In genomic region chr4:102827674-102828496, GRCh38 we compare ENCODE assay signal across 8 cellular contexts. TPM values are rescaled to one million over a fixed set of nuclear protein-coding genes. Genes with fewer than 3 reads are reported as not detected.
A peak's percentile ranks its signal among the peaks of the same experiment; 100 is the strongest.
DNase-seq lines count a peak whose midpoint lies in the region; ATAC-seq and TF ChIP-seq lines count a peak whose summit lies in the region.

No MANE protein-coding gene starts in this region.

- no peaks in the 10 kb centered on the region for H3K36me3 ChIP-seq in CD8-positive, alpha-beta T cell (ENCODE audit: insufficient read depth, low read length)
- no peaks in the 10 kb centered on the region for H3K36me3 ChIP-seq in right lobe of liver

- no peaks in the 10 kb centered on the region for H3K9me3 ChIP-seq in CD8-positive, alpha-beta T cell (ENCODE audit: low read length)
- no peaks in the 10 kb centered on the region for H3K9me3 ChIP-seq in right lobe of liver

- intact Hi-C loops in CD8-positive, alpha-beta T cell (cut with DNase I, micrococcal nuclease): loop anchor here (1.0 to 5.0 kb wide), 13 partner anchors 9 to 1481 kb away; partner anchors contain the start of genes SLC9B1 (in 2 of the 2), BDH2 (in 1 of the 2), MANBA (in 1 of the 2) and PPP3CA (in 1 of the 2)
- intact Hi-C loops in activated CD4-positive, alpha-beta memory T cell treated with anti-CD3 and anti-CD28 coated beads for 36 hours (cut with micrococcal nuclease): loop anchor here (1.0 to 5.0 kb wide), 15 partner anchors 9 to 1481 kb away; partner anchors contain the start of genes BDH2, CENPE, MANBA and NFKB1
- intact Hi-C loops in right lobe of liver (cut with DNase I): loop anchor here (5.0 kb wide), 2 partner anchors 39 to 49 kb away; partner anchors contain the start of gene CISD2 (in 1 of the 2)

- no peak overlapping the region for H3K27ac Mint-ChIP-seq in CD8-positive, alpha-beta T cell
- H3K27ac Mint-ChIP-seq in activated CD4-positive, alpha-beta memory T cell treated with anti-CD3 and anti-CD28 coated beads for 36 hours: no peak overlapping the region

- H3K27me3 ChIP-seq in CD8-positive, alpha-beta T cell (ENCODE audit: insufficient read depth, low read length): no peaks in the 10 kb centered on the region
- no peaks in the 10 kb centered on the region for H3K27me3 ChIP-seq in right lobe of liver

- peak overlapping the region; percentile 90 for H3K4me3 ChIP-seq in CD8-positive, alpha-beta T cell (ENCODE audit: low read depth, low read length)
- H3K4me3 ChIP-seq in right lobe of liver: peak overlapping the region; percentile 69 to 86 (median 76)

- POLR2A ChIA-PET in CD8-positive, alpha-beta T cell (lab: Charles Lee): interaction anchor here (0.6 to 5.3 kb wide), 33 partner anchors 8 to 482 kb away, joined by 3 to 160 read pairs (median 5); partner anchors contain the start of genes BDH2, CISD2, MANBA and NFKB1
- POLR2A ChIA-PET in activated CD4-positive, alpha-beta memory T cell treated with anti-CD3 and anti-CD28 coated beads for 36 hours (lab: Charles Lee): interaction anchor here (0.6 to 6.7 kb wide), 24 partner anchors 10 to 1480 kb away, joined by 3 to 147 read pairs (median 4); partner anchors contain the start of genes BDH2, CISD2, MANBA and NFKB1

- 0% methylated on average over 30 of the region's 50 CpGs for WGBS in right lobe of liver (ENCODE audit: insufficient coverage, low coverage, low lambda C conversion rate, missing lambda C conversion rate)

- DNase-seq in CD8-positive, alpha-beta T cell: peak; percentile 95 to 100 (median 97)
- DNase-seq in NCI-H82 (lab: John Stamatoyannopoulos, UW) (peak; percentile 99), ecto neural progenitor cell (ENCODE audit: low spot score) (peak; percentile 96), right lobe of liver (peak; percentile 99 to 100 (median 100))
- DNase-seq in activated CD4-positive, alpha-beta memory T cell treated with anti-CD3 and anti-CD28 coated beads for 36 hours: peak; percentile 99
- peak; percentile 99 for DNase-seq in stimulated activated CD4-positive, alpha-beta T cell treated with anti-CD3 and anti-CD28 coated beads, Interleukin-4, amount 100 ng/mL, for 24 hours

- CTCF ChIA-PET in CD8-positive, alpha-beta T cell (lab: Charles Lee): interaction anchor here (0.8 to 2.3 kb wide), 8 partner anchors 11 to 217 kb away, joined by 3 to 10 read pairs (median 4); partner anchors contain the start of genes CISD2 and MANBA
- CTCF ChIA-PET in activated CD4-positive, alpha-beta memory T cell treated with anti-CD3 and anti-CD28 coated beads for 36 hours (lab: Charles Lee): interaction anchor here (1.0 to 2.5 kb wide), 9 partner anchors 8 to 482 kb away, joined by 3 to 15 read pairs (median 7); partner anchors contain the start of genes CISD2 and SLC39A8

- TF ChIP-seq CTCF in CD8-positive, alpha-beta T cell (IDR thresholded peaks at IDR 0.05): no peak
- no peak for TF ChIP-seq CTCF in right lobe of liver (IDR thresholded peaks at IDR 0.05)

- no peak overlapping the region for H3K4me3 Mint-ChIP-seq in CD8-positive, alpha-beta T cell
- no peak overlapping the region for H3K4me3 Mint-ChIP-seq in activated CD4-positive, alpha-beta memory T cell treated with anti-CD3 and anti-CD28 coated beads for 36 hours

- peak; percentile 93 for TF ChIP-seq POLR2A in right lobe of liver (IDR thresholded peaks at IDR 0.05)

- H3K36me3 Mint-ChIP-seq in CD8-positive, alpha-beta T cell: peaks cover 18% of the 10 kb centered on the region
- H3K36me3 Mint-ChIP-seq in activated CD4-positive, alpha-beta memory T cell treated with anti-CD3 and anti-CD28 coated beads for 36 hours: peaks cover 22% of the 10 kb centered on the region

- peaks cover 35% of the 10 kb centered on the region for H3K4me1 Mint-ChIP-seq in CD8-positive, alpha-beta T cell (ENCODE audit: low read depth)
- H3K4me1 Mint-ChIP-seq in activated CD4-positive, alpha-beta memory T cell treated with anti-CD3 and anti-CD28 coated beads for 36 hours (ENCODE audit: low read depth): peaks cover 23% of the 10 kb centered on the region

- ATAC-seq in CD8-positive, alpha-beta T cell: peak; percentile 74
- peak; percentile 85 for ATAC-seq in GM19455 (IDR thresholded peaks at IDR 0.05; ENCODE audit: unreplicated experiment)
- peak; percentile 75 for ATAC-seq in HG03575 (IDR thresholded peaks at IDR 0.05; ENCODE audit: extremely low read depth, insufficient number of reproducible peaks, low FRiP score, unreplicated experiment)
- ATAC-seq in right lobe of liver: peak; percentile 72 to 86 (median 79)

- no peaks in the 10 kb centered on the region for H3K9me3 Mint-ChIP-seq in CD8-positive, alpha-beta T cell
- no peaks in the 10 kb centered on the region for H3K9me3 Mint-ChIP-seq in activated CD4-positive, alpha-beta memory T cell treated with anti-CD3 and anti-CD28 coated beads for 36 hours

- peaks cover 30% of the 10 kb centered on the region for H3K4me1 ChIP-seq in CD8-positive, alpha-beta T cell (ENCODE audit: insufficient read depth, low read length)
- H3K4me1 ChIP-seq in right lobe of liver: peaks cover 0 to 26% (median 9%) of the 10 kb centered on the region in 4 donors

- no peaks in the 10 kb centered on the region for H3K27me3 Mint-ChIP-seq in CD8-positive, alpha-beta T cell (ENCODE audit: low read depth)
- no peaks in the 10 kb centered on the region for H3K27me3 Mint-ChIP-seq in activated CD4-positive, alpha-beta memory T cell treated with anti-CD3 and anti-CD28 coated beads for 36 hours

- H3K27ac ChIP-seq in CD8-positive, alpha-beta T cell (ENCODE audit: low read depth, low read length): peak overlapping the region; percentile 99
- H3K27ac ChIP-seq in right lobe of liver: peak overlapping the region; percentile 100

RNA-seq across cellular contexts. Expression of gene UBE2D3, which starts 0.5 kb away (rescaled TPM):
- total RNA-seq in CD8-positive, alpha-beta T cell: 100 to 1,000 TPM; 752 to 758 TPM
- 100 to 1,000 TPM; 415 to 447 TPM for total RNA-seq in activated CD4-positive, alpha-beta memory T cell treated with anti-CD3 and anti-CD28 coated beads for 36 hours
- total RNA-seq in right lobe of liver: 100 to 1,000 TPM; 127 to 304 (median 190) TPM

RNA-seq across cellular contexts. Expression of gene CISD2, which starts 40.9 kb away (rescaled TPM):
- 10 to 100 TPM; 14.3 to 14.4 TPM for total RNA-seq in CD8-positive, alpha-beta T cell
- 10 to 100 TPM; 28.5 to 32.8 TPM for total RNA-seq in activated CD4-positive, alpha-beta memory T cell treated with anti-CD3 and anti-CD28 coated beads for 36 hours
- total RNA-seq in right lobe of liver: 10 to 100 TPM; 29.8 to 34.7 (median 33.1) TPM

Comparison
In these comparisons a context has a peak if more than half of its experiments do, and no peak if none do; other contexts are left out.
1. Peak in every context shown above with its lines: DNase-seq, ATAC-seq, H3K4me3 ChIP-seq and H3K27ac ChIP-seq.